1 cellular context compared by ENCODE assay signal in genomic region chr7:80379034-80379433, GRCh38.
TF ChIP-seq lines count a peak whose summit lies in the region.

No MANE protein-coding gene starts in this region.

TF ChIP-seq in IMR-90, 13 proteins besides CTCF, POLR2A, EP300 and RAD21 (continued from another document):
- TF ChIP-seq CHD1 (IDR thresholded peaks at IDR 0.05; ENCODE audit: low read depth, low read length) (no peak), CEBPB (IDR thresholded peaks at IDR 0.05; ENCODE audit: low read depth, low read length) (no peak), RCOR1 (IDR thresholded peaks at IDR 0.05; ENCODE audit: insufficient replicate concordance, low read length) (no peak), SMC3 (IDR thresholded peaks at IDR 0.05; ENCODE audit: low read depth, low read length) (no peak)
